In the genomic region with DNA sequence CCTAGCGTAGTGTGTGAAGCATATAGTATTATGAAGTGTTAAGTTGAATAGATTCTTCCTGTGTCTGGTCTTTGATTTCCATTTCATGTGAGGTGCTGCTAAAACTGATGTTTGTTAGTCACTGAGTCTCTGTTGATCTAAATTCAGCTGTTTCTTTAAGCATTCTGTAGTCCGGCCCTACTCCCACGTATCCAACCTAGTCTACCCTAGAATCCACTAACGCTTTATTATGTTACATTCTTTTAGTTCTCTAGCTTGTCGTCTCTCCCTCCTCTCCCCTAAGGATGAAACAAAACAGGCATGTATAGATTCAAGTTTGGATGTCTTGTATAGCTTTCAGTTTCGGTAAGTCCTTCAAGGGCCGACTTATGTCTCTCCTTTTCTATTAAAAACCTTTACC, we compare ENCODE assay signal across 9 cellular contexts. TPM values are rescaled to one million over a fixed set of nuclear protein-coding genes. Genes with fewer than 3 reads are reported as not detected.
DNase-seq lines count a peak whose midpoint lies in the region; ATAC-seq and TF ChIP-seq lines count a peak whose summit lies in the region.
"Had no signal": no experiment of that assay in that cellular context is flagged by ENCODE, and none has a peak within 500 bp of the region (broad histone marks: within the 10 kb centered on the region; RNA-seq: fewer than 3 reads in every experiment).

No MANE protein-coding gene starts in this region.

- peak overlapping the region; percentile 92 for H3K4me3 Mint-ChIP-seq in osteocyte (ENCODE audit: unreplicated experiment)

- peaks cover 21% of the 10 kb centered on the region for H3K4me1 ChIP-seq in OCI-LY3 (ENCODE audit: low read length)
- H3K4me1 ChIP-seq in endocrine pancreas (ENCODE audit: control insufficient read depth, insufficient read depth, low read length), result peaks cover 15% of the 10 kb centered on the region

- H3K27ac ChIP-seq in OCI-LY3 (ENCODE audit: low read length), result peak overlapping the region; percentile 77
- no peak overlapping the region for H3K27ac ChIP-seq in WERI-Rb-1

- no peaks in the 10 kb centered on the region for H3K9me3 ChIP-seq in OCI-LY3 (ENCODE audit: insufficient read depth, low read length)
- H3K9me3 ChIP-seq in endocrine pancreas (ENCODE audit: control insufficient read depth, low read length), result no peaks in the 10 kb centered on the region
- no peaks in the 10 kb centered on the region for H3K9me3 ChIP-seq in WERI-Rb-1 (ENCODE audit: severe bottlenecking)

- H3K9ac ChIP-seq in OCI-LY3 (ENCODE audit: low read length), result peak overlapping the region; percentile 89
- no peak overlapping the region for H3K9ac ChIP-seq in endocrine pancreas (ENCODE audit: control insufficient read depth, insufficient read depth, low read length)

- no peaks in the 10 kb centered on the region for H3K27me3 ChIP-seq in OCI-LY3 (ENCODE audit: low read depth, low read length)
- no peaks in the 10 kb centered on the region for H3K27me3 ChIP-seq in endocrine pancreas (ENCODE audit: control insufficient read depth, insufficient read depth, low read length)
- H3K27me3 ChIP-seq in WERI-Rb-1 (ENCODE audit: insufficient read depth, low read depth, severe bottlenecking), result no peaks in the 10 kb centered on the region

- DNase-seq in EH (ENCODE audit: low read depth), result peak; percentile 56
- no peak for DNase-seq in osteocyte (ENCODE audit: extremely low spot score, unreplicated experiment)
- DNase-seq in anterior cingulate cortex (lab: John Stamatoyannopoulos, UW), result no peak
- no peak for DNase-seq in stimulated activated naive CD4-positive, alpha-beta T cell treated with Interleukin-2 at 50 U/mL for 16 hours (lab: John Stamatoyannopoulos, UW)
- no peak for DNase-seq in WERI-Rb-1
- DNase-seq: NCI-H2171 treated with DMSO at 0.1 percent for 48 hours had no signal

- no peaks in the 10 kb centered on the region for H3K9me3 Mint-ChIP-seq in osteocyte (ENCODE audit: unreplicated experiment)

- H2AFZ ChIP-seq in OCI-LY3 (ENCODE audit: low read depth, low read length), result no peak overlapping the region

- peak overlapping the region; percentile 95 for H3K4me3 ChIP-seq in OCI-LY3 (ENCODE audit: low read length)
- peak overlapping the region; percentile 99 for H3K4me3 ChIP-seq in endocrine pancreas (ENCODE audit: control insufficient read depth, insufficient read depth, low read length)
- H3K4me3 ChIP-seq in WERI-Rb-1 (ENCODE audit: low read depth, low read length), result no peak overlapping the region

- peak overlapping the region; percentile 91 for H3K4me2 ChIP-seq in OCI-LY3 (ENCODE audit: low read length)

- TF ChIP-seq CTCF in OCI-LY3 (IDR thresholded peaks at IDR 0.05; ENCODE audit: low read depth, low read length) (no peak), osteocyte (IDR thresholded peaks at IDR 0.05) (no peak), WERI-Rb-1 (IDR thresholded peaks at IDR 0.05; ENCODE audit: low read depth, low read length) (no peak)

- H3K27me3 Mint-ChIP-seq in osteocyte (ENCODE audit: unreplicated experiment), result no peaks in the 10 kb centered on the region

- H3K36me3 ChIP-seq in OCI-LY3 (replicated peaks; ENCODE audit: low read depth, low read length) (peaks cover 75% of the 10 kb centered on the region), endocrine pancreas (ENCODE audit: control insufficient read depth, insufficient read depth, low read length) (no peaks in the 10 kb centered on the region), WERI-Rb-1 (peaks cover 79% of the 10 kb centered on the region)

- H3K36me3 Mint-ChIP-seq in osteocyte (ENCODE audit: unreplicated experiment), result peaks cover 70% of the 10 kb centered on the region

- ATAC-seq in GM19328 (IDR thresholded peaks at IDR 0.05; ENCODE audit: unreplicated experiment), result no peak

- H3K4me1 Mint-ChIP-seq in osteocyte (ENCODE audit: unreplicated experiment), result peaks cover 34% of the 10 kb centered on the region

- H4K20me1 ChIP-seq in OCI-LY3 (ENCODE audit: insufficient read depth, low read length), result peaks cover 49% of the 10 kb centered on the region

- peaks cover 97% of the 10 kb centered on the region for H3K79me2 ChIP-seq in OCI-LY3 (ENCODE audit: low read length)

- H3K27ac Mint-ChIP-seq in osteocyte (ENCODE audit: unreplicated experiment), result peak overlapping the region; percentile 91

RNA-seq across cellular contexts. Expression of a gene that starts 4.1 kb away (rescaled TPM):
- 77.8 and 111 TPM in 2 replicates for total RNA-seq in osteocyte
